In genomic region chr3:42514876-42515275, GRCh38 we compare ENCODE assay signal across 17 cellular contexts. TPM values are rescaled to one million over a fixed set of nuclear protein-coding genes. Genes with fewer than 3 reads are reported as not detected.
DNase-seq lines count a peak whose midpoint lies in the region; ATAC-seq, FAIRE-seq and TF ChIP-seq lines count a peak whose summit lies in the region.
"Had no signal": no experiment of that assay in that cellular context is flagged by ENCODE, and none has a peak within 500 bp of the region (broad histone marks: within the 10 kb centered on the region; RNA-seq: fewer than 3 reads in every experiment).

No MANE protein-coding gene starts in this region.

- H3K4me3 ChIP-seq in liver (ENCODE audit: low read depth in 1 of 3, low read length in 3 of 3), result no peak overlapping the region
- H3K4me3 ChIP-seq in HepG2 (replicated peaks in 1 of 3; ENCODE audit: insufficient read depth in 1 of 3, low read depth in 2 of 3, low read length in 3 of 3), result no peak overlapping the region
- no peak overlapping the region for H3K4me3 ChIP-seq in coronary artery
- no peak overlapping the region for H3K4me3 ChIP-seq in neural progenitor cell
- no peak overlapping the region for H3K4me3 ChIP-seq in uterus
- H3K4me3 ChIP-seq in mesenchymal stem cell (ENCODE audit: insufficient read depth in 1 of 2, low read depth in 1 of 2, low read length in 2 of 2), result no peak overlapping the region
- H3K4me3 ChIP-seq: PC-9, psoas muscle had no signal

- ATAC-seq in HepG2, result no peak

- H3K18ac ChIP-seq in mesenchymal stem cell (ENCODE audit: low read depth in 1 of 2, low read length in 2 of 2), result no peak overlapping the region

- H2AK5ac ChIP-seq in mesenchymal stem cell (ENCODE audit: low read length, severe bottlenecking), result no peak overlapping the region

- H2AFZ ChIP-seq in HepG2 (ENCODE audit: low read length) (no peak overlapping the region), neural progenitor cell (replicated peaks) (no peak overlapping the region), mesenchymal stem cell (ENCODE audit: low read depth, low read length) (no peak overlapping the region)
- H2AFZ ChIP-seq: PC-9 had no signal

- POLR2A ChIA-PET in HepG2 (lab: Yijun Ruan, JAX), result no interaction called here

- in situ Hi-C loops in HepG2 (cut with HindIII; ENCODE audit: extremely low pct_ligation_motif_present, low pct_unique_long_range_greater_than_20kb), result no loop called here

- H3K4me3 Mint-ChIP-seq in neural progenitor cell, result no peak overlapping the region
- H3K4me3 Mint-ChIP-seq: dendritic cell treated with granulocyte-macrophage colony-stimulating factor and Interleukin-4, amounts not matched to agents 40 ng/mL and 50 ng/mL, for 4 days had no signal

- peak overlapping the region; percentile 87 for H3K27ac Mint-ChIP-seq in neural progenitor cell
- H3K27ac Mint-ChIP-seq: dendritic cell treated with granulocyte-macrophage colony-stimulating factor and Interleukin-4, amounts not matched to agents 40 ng/mL and 50 ng/mL, for 4 days had no signal

- H3K27ac ChIP-seq in liver (ENCODE audit: low read depth in 1 of 2, low read length in 2 of 2), result peak overlapping the region; percentile 15 to 49
- H3K27ac ChIP-seq in HepG2 (ENCODE audit: extremely low read length, insufficient read depth, low read length), result no peak overlapping the region
- peak overlapping the region; percentile 83 to 89 for H3K27ac ChIP-seq in coronary artery
- no peak overlapping the region for H3K27ac ChIP-seq in neural progenitor cell
- H3K27ac ChIP-seq in uterus, result no peak overlapping the region
- H3K27ac ChIP-seq in mesenchymal stem cell (ENCODE audit: low read length, poor library complexity, severe bottlenecking), result no peak overlapping the region
- H3K27ac ChIP-seq: PC-9, psoas muscle had no signal

- CTCF ChIA-PET in HepG2 (lab: Yijun Ruan, JAX; ENCODE audit: low intra/inter-chr PET ratio, low total read pairs), result no interaction called here

- H3K9me3 Mint-ChIP-seq in neural progenitor cell, result no peaks in the 10 kb centered on the region
- H3K9me3 Mint-ChIP-seq: dendritic cell treated with granulocyte-macrophage colony-stimulating factor and Interleukin-4, amounts not matched to agents 40 ng/mL and 50 ng/mL, for 4 days had no signal

- no peak overlapping the region for H2BK120ac ChIP-seq in mesenchymal stem cell (ENCODE audit: low read depth, low read length)

- no peaks in the 10 kb centered on the region for H3K4me1 Mint-ChIP-seq in neural progenitor cell

- TF ChIP-seq RAD21 in liver (IDR thresholded peaks at IDR 0.05) (no peak), HepG2 (CRISPR knock-in tag; IDR thresholded peaks at IDR 0.05) (no peak)

- no peak overlapping the region for H4K8ac ChIP-seq in mesenchymal stem cell (ENCODE audit: low read length)

- TF ChIP-seq CTCF in liver (IDR thresholded peaks at IDR 0.05; ENCODE audit: low read depth, low read length, missing input control) (no peak), HepG2 (CRISPR knock-in tag; IDR thresholded peaks at IDR 0.05) (no peak), coronary artery (IDR thresholded peaks at IDR 0.05) (no peak), neural progenitor cell (IDR thresholded peaks at IDR 0.05) (no peak), uterus (IDR thresholded peaks at IDR 0.05) (no peak)

- no TSS peak for BruUV-seq in HepG2 (replicated peaks; lab: Mats Ljungman, UMichigan)

- no peaks in the 10 kb centered on the region for H4K20me1 ChIP-seq in HepG2 (ENCODE audit: insufficient read depth, low read length)
- no peaks in the 10 kb centered on the region for H4K20me1 ChIP-seq in neural progenitor cell (ENCODE audit: low read depth)

- H4K91ac ChIP-seq in mesenchymal stem cell (ENCODE audit: low read length), result no peak overlapping the region

- no peak for TF ChIP-seq POLR2A in HepG2 (IDR thresholded peaks at IDR 0.05; ENCODE audit: insufficient read depth in 1 of 2, low read depth in 2 of 2, low read length in 2 of 2)
- no peak for TF ChIP-seq POLR2A in uterus (IDR thresholded peaks at IDR 0.05)

- no peak overlapping the region for H2BK12ac ChIP-seq in mesenchymal stem cell (ENCODE audit: low read length in 2 of 2)

- no peak overlapping the region for H2BK15ac ChIP-seq in mesenchymal stem cell (ENCODE audit: low read depth, poor library complexity, severe bottlenecking)

- peaks cover 9% of the 10 kb centered on the region for H3K27me3 Mint-ChIP-seq in neural progenitor cell (ENCODE audit: insufficient read depth, low read depth)

- no peaks in the 10 kb centered on the region for H3K36me3 Mint-ChIP-seq in neural progenitor cell

- H3K9ac ChIP-seq in liver (ENCODE audit: low read depth in 1 of 2, low read length in 2 of 2), result no peak overlapping the region
- H3K9ac ChIP-seq in HepG2 (ENCODE audit: insufficient read depth, low read depth, low read length), result no peak overlapping the region
- H3K9ac ChIP-seq in neural progenitor cell, result no peak overlapping the region
- no peak overlapping the region for H3K9ac ChIP-seq in mesenchymal stem cell (ENCODE audit: low read length)

- H3K4me1 ChIP-seq in liver (ENCODE audit: control insufficient read depth in 4 of 4, insufficient read depth in 4 of 4, low read length in 3 of 4), result peaks cover 0 to 17% (median 8%) of the 10 kb centered on the region in 4 donors
- H3K4me1 ChIP-seq in HepG2 (ENCODE audit: insufficient read depth, low read length), result peaks cover 25% of the 10 kb centered on the region
- no peaks in the 10 kb centered on the region for H3K4me1 ChIP-seq in neural progenitor cell
- H3K4me1 ChIP-seq in uterus, result no peaks in the 10 kb centered on the region
- H3K4me1 ChIP-seq in mesenchymal stem cell (ENCODE audit: control insufficient read depth, insufficient read depth, low read depth, low read length), result no peaks in the 10 kb centered on the region
- H3K4me1 ChIP-seq: psoas muscle had no signal

- H3K4ac ChIP-seq in mesenchymal stem cell (ENCODE audit: low read depth in 1 of 2, low read length in 2 of 2), result no peak overlapping the region

- intact Hi-C loops in HepG2 (cut with micrococcal nuclease; ENCODE audit: unreplicated experiment), result no loop called here
- intact Hi-C loops in uterus (cut with DNase I; ENCODE audit: low total_unique reads), result no loop called here

- DNase-seq in HepG2 (ENCODE audit: low spot score), result no peak
- no peak for DNase-seq in coronary artery (ENCODE audit: low spot score)
- DNase-seq in neural progenitor cell (ENCODE audit: low spot score), result no peak
- no peak for DNase-seq in medulla oblongata (ENCODE audit: extremely low spot score)
- DNase-seq in uterus, result no peak
- no peak for DNase-seq in mesenchymal stem cell
- no peak for DNase-seq in NCI-H187 (lab: John Stamatoyannopoulos, UW)
- DNase-seq: activated CD4-positive, alpha-beta T cell treated with anti-CD3 and anti-CD28 coated beads for 1 hour; activated effector memory CD4-positive, alpha-beta T cell treated with anti-CD3 and anti-CD28 coated beads, Interleukin-2, amount 50 U/mL, for 16 hours; DND-41; erythroblast; Kasumi-1; NCI-H1105 treated with DMSO at 0.1 percent for 48 hours; PC-9; psoas muscle had no signal

- H3K23ac ChIP-seq in mesenchymal stem cell (ENCODE audit: low read length in 2 of 2), result no peak overlapping the region

- H3K79me2 ChIP-seq in HepG2 (ENCODE audit: insufficient read depth, low read length) (no peaks in the 10 kb centered on the region), neural progenitor cell (ENCODE audit: low read depth) (no peaks in the 10 kb centered on the region)

- H3F3A ChIP-seq in neural progenitor cell (ENCODE audit: low read depth), result no peaks in the 10 kb centered on the region

- TF ChIP-seq EP300 in HepG2 (IDR thresholded peaks at IDR 0.05; ENCODE audit: low read depth in 2 of 2, low read length in 2 of 2) (no peak), HepG2 (CRISPR knock-in tag; IDR thresholded peaks at IDR 0.05; ENCODE audit: borderline replicate concordance) (no peak)

- H3K9me3 ChIP-seq in liver (ENCODE audit: control insufficient read depth in 4 of 4, low read length in 3 of 4), result no peaks in the 10 kb centered on the region
- no peaks in the 10 kb centered on the region for H3K9me3 ChIP-seq in HepG2 (ENCODE audit: low read length)
- no peaks in the 10 kb centered on the region for H3K9me3 ChIP-seq in neural progenitor cell (ENCODE audit: low read depth)
- H3K9me3 ChIP-seq in uterus, result no peaks in the 10 kb centered on the region
- H3K9me3 ChIP-seq in mesenchymal stem cell (ENCODE audit: control insufficient read depth, low read length), result no peaks in the 10 kb centered on the region
- H3K9me3 ChIP-seq: psoas muscle had no signal

- no peak overlapping the region for H2BK5ac ChIP-seq in mesenchymal stem cell (ENCODE audit: low read depth, low read length, poor library complexity, severe bottlenecking)

- H3K79me1 ChIP-seq in mesenchymal stem cell (replicated peaks; ENCODE audit: low read length, poor library complexity, severe bottlenecking), result no peaks in the 10 kb centered on the region

- WGBS in liver, result 80% methylated on average over 4 of the region's 4 CpGs
- 18% methylated on average over 3 of the region's 4 CpGs for WGBS in HepG2 (ENCODE audit: low lambda C conversion rate)
- WGBS in mesenchymal stem cell, result 93% methylated on average over 4 of the region's 4 CpGs

- H3K4me2 ChIP-seq in HepG2 (ENCODE audit: low read depth, low read length) (no peak overlapping the region), neural progenitor cell (no peak overlapping the region), mesenchymal stem cell (ENCODE audit: low read length, poor library complexity, severe bottlenecking) (no peak overlapping the region)
- H3K4me2 ChIP-seq: PC-9 had no signal

- no peaks in the 10 kb centered on the region for H3K36me3 ChIP-seq in liver (ENCODE audit: control insufficient read depth in 4 of 4, insufficient read depth in 3 of 4, low read depth in 1 of 4, low read length in 3 of 4)
- H3K36me3 ChIP-seq in HepG2 (replicated peaks in 1 of 2; ENCODE audit: control insufficient read depth in 1 of 2, insufficient read depth in 2 of 2, low read length in 2 of 2), result no peaks in the 10 kb centered on the region
- no peaks in the 10 kb centered on the region for H3K36me3 ChIP-seq in neural progenitor cell
- H3K36me3 ChIP-seq in uterus, result no peaks in the 10 kb centered on the region
- no peaks in the 10 kb centered on the region for H3K36me3 ChIP-seq in mesenchymal stem cell (ENCODE audit: control insufficient read depth in 1 of 2, insufficient read depth in 2 of 2, low read depth in 1 of 2, low read length in 2 of 2)

- no peak for FAIRE-seq in HepG2 (lab: Jason Lieb, UNC)

- no peaks in the 10 kb centered on the region for H3K27me3 ChIP-seq in liver (ENCODE audit: control insufficient read depth in 4 of 4, insufficient read depth in 4 of 4, low read length in 3 of 4)
- H3K27me3 ChIP-seq in HepG2 (ENCODE audit: control insufficient read depth in 1 of 2, insufficient read depth in 2 of 2, low read length in 2 of 2), result no peaks in the 10 kb centered on the region; a peak in 1 of 5 replicates
- no peaks in the 10 kb centered on the region for H3K27me3 ChIP-seq in neural progenitor cell
- H3K27me3 ChIP-seq in uterus, result no peaks in the 10 kb centered on the region
- H3K27me3 ChIP-seq in mesenchymal stem cell (ENCODE audit: control insufficient read depth in 1 of 2, insufficient read depth in 1 of 2, low read length in 2 of 2), result peaks cover 17 to 24% of the 10 kb centered on the region in 2 experiments

- no peak overlapping the region for H3K14ac ChIP-seq in mesenchymal stem cell (ENCODE audit: low read length in 2 of 2)

RNA-seq across cellular contexts. Expression of gene VIPR1, which starts 12.4 kb away (rescaled TPM):
- total RNA-seq in liver (10 to 100 TPM in 1 of 2 donors, 1 to 10 TPM in 1; 2.3 to 41.8 TPM), HepG2 (2016; rRNA removed; fragmentation: Illumina TruSeq; extraction: Trizol) (0.04 TPM in 1 of 2 replicates, not detected in the other), neural progenitor cell (ENCODE audit: low replicate concordance) (1.4 and 2.9 TPM in 2 replicates), uterus (1 to 10 TPM in 2 of 4 donors, under 1 TPM in 2; 0.26 to 1.5 (median 0.99) TPM)
- polyA plus RNA-seq in liver (10 to 100 TPM; 14.1 to 15.1 TPM), HepG2 (2011; rRNA removed) (0.07 and 0.11 TPM in 2 replicates)
- total RNA-seq in HepG2 (2016; cell fraction: cytosol; rRNA removed; fragmentation: Illumina TruSeq; extraction: Trizol; ENCODE audit: low read depth), result not detected in 2 replicates
- total RNA-seq in HepG2 (2016; cell fraction: insoluble cytoplasmic fraction; rRNA removed; fragmentation: Illumina TruSeq; extraction: Trizol), result 0.19 TPM in 1 of 2 replicates, not detected in the other
- total RNA-seq in HepG2 (2016; cell fraction: membrane; rRNA removed; fragmentation: Illumina TruSeq; extraction: Trizol), result 0.12 TPM in 1 of 2 replicates, not detected in the other
- not detected in 2 replicates for total RNA-seq in HepG2 (2016; cell fraction: nucleus; rRNA removed; fragmentation: Illumina TruSeq; extraction: Trizol)
- polyA plus RNA-seq in HepG2 (2011; cell fraction: cytosol; rRNA removed), result 0.04 TPM in 2 replicates
- polyA plus RNA-seq in HepG2 (2011; cell fraction: nucleus; rRNA removed), result 0.27 and 0.29 TPM in 2 replicates
- polyA plus RNA-seq in HepG2 (2012), result 0.30 TPM in 1 of 2 replicates, not detected in the other
- 0.03 TPM in 1 of 2 replicates, not detected in the other for polyA plus RNA-seq in HepG2 (2016; cell fraction: cytosol; fragmentation: Illumina TruSeq; extraction: Trizol; ENCODE audit: low read depth)
- not detected in 2 replicates for polyA plus RNA-seq in HepG2 (2016; cell fraction: insoluble cytoplasmic fraction; fragmentation: Illumina TruSeq; extraction: Trizol; ENCODE audit: low read depth)
- not detected in 2 replicates for polyA plus RNA-seq in HepG2 (2016; cell fraction: membrane; fragmentation: Illumina TruSeq; extraction: Trizol; ENCODE audit: low read depth)
- not detected in 2 replicates for polyA plus RNA-seq in HepG2 (2016; cell fraction: nucleus; fragmentation: Illumina TruSeq; extraction: Trizol; ENCODE audit: insufficient read depth, low read depth)
- polyA minus RNA-seq in HepG2 (2011; rRNA and poly(A)+ RNA removed; ENCODE audit: low replicate concordance), result 0.86 TPM in 1 of 2 replicates, not detected in the other
- polyA minus RNA-seq in HepG2 (2011; cell fraction: cytosol; rRNA and poly(A)+ RNA removed), result not detected in 2 replicates
- 0.12 TPM in 1 of 2 replicates, not detected in the other for polyA minus RNA-seq in HepG2 (2011; cell fraction: nucleus; rRNA and poly(A)+ RNA removed)
- polyA plus RNA-seq in mesenchymal stem cell (2013, experiment 1 of 2), result 3.8 TPM
- polyA plus RNA-seq in mesenchymal stem cell (2013, experiment 2 of 2), result 3.9 TPM

Comparison
In these comparisons a context has a peak if more than half of its experiments do, and no peak if none do; other contexts are left out.
1. H3K27ac ChIP-seq: peak in liver (2 of 2) and coronary artery (2 of 2); none in HepG2 (single experiment), neural progenitor cell (single experiment), uterus (0 of 2) and mesenchymal stem cell (single experiment).